In the genomic region with DNA sequence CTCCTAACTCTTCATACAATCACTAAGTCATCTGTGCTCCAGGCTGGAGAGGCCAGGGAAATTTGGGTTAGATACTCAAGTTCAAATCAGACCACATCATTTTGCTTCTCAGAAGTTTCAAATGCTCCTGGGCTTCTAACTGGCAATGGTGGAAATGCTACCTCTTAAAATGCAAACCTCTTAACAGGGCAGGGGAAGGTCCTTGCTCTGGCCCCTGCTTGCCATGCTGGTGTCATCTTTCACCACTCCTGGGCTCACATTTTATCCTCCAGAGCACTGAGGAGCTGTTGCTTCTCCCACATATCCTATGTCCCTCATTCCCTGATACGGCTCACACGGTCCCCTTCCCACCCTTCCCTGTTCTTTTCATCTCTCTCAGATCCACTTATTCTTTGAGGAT, we compare ENCODE assay signal across 20 cellular contexts. TPM values are rescaled to one million over a fixed set of nuclear protein-coding genes. Genes with fewer than 3 reads are reported as not detected.
DNase-seq lines count a peak whose midpoint lies in the region; ATAC-seq and TF ChIP-seq lines count a peak whose summit lies in the region.
"Had no signal": no experiment of that assay in that cellular context is flagged by ENCODE, and none has a peak within 500 bp of the region (broad histone marks: within the 10 kb centered on the region; RNA-seq: fewer than 3 reads in every experiment).

No MANE protein-coding gene starts in this region.

- TF ChIP-seq CTCF in IMR-90 (conservative IDR thresholded peaks at IDR 0.05; ENCODE audit: low read depth, low read length) (no peak), tibial nerve (IDR thresholded peaks at IDR 0.05) (no peak)

- H4K20me1 ChIP-seq in IMR-90 (ENCODE audit: insufficient read depth, low read length): no peaks in the 10 kb centered on the region

- peak; percentile 53 for DNase-seq in activated CD4-positive, alpha-beta T cell treated with anti-CD3 and anti-CD28 coated beads, Interleukin-2, amount 10 ng/mL, durations not matched to agents 24 days and 14 days
- no peak for DNase-seq in activated CD4-positive, alpha-beta T cell treated with anti-CD3 and anti-CD28 coated beads, Interleukin-2, amount 50 U/mL, for 1 hour
- DNase-seq in IMR-90 (no peak), iPS-NIHi7 (ENCODE audit: extremely low spot score) (peak; percentile 31), immature natural killer cell (no peak), tibial nerve (ENCODE audit: low spot score in 2 of 2) (no peak)
- DNase-seq: BE2C; DMS79; MG63; NCI-H1417; NCI-H1694 treated with DMSO at 0.1 percent for 48 hours; NCI-H2227 treated with DMSO at 0.1 percent for 48 hours; NCI-H510A; NCI-H774; NK-92 treated with Interleukin-12 subunit alpha and Interleukin-12 subunit beta, amount 100 ng/mL, for 24 hours; T-cell had no signal

- H3K36me3 Mint-ChIP-seq in activated CD4-positive, alpha-beta T cell treated with anti-CD3 and anti-CD28 coated beads, Interleukin-2, amount 10 ng/mL, durations not matched to agents 24 days and 14 days (ENCODE audit: low read depth): no peaks in the 10 kb centered on the region
- H3K36me3 Mint-ChIP-seq in immature natural killer cell: no peaks in the 10 kb centered on the region
- H3K36me3 Mint-ChIP-seq: T-cell had no signal

- POLR2A ChIA-PET in IMR-90 (lab: Charles Lee; ENCODE audit: unreplicated experiment): no interaction called here

- H3K27ac ChIP-seq in IMR-90 (ENCODE audit: insufficient read depth, low read length) (no peak overlapping the region), tibial nerve (no peak overlapping the region)
- H3K27ac ChIP-seq: SJCRH30 had no signal

- TF ChIP-seq EP300 in tibial nerve (IDR thresholded peaks at IDR 0.05): no peak

- H4K8ac ChIP-seq in IMR-90 (ENCODE audit: low read depth in 2 of 2, low read length in 2 of 2): peak overlapping the region in 1 of 2 experiments; percentile 26; a peak in 3 of 4 replicates

- 100% methylated on average over 1 of the region's 2 CpGs; no CpG with 5 or more reads in 1 of the 2 experiments for WGBS in IMR-90 (ENCODE audit: extremely low coverage in 2 of 2, insufficient read length in 1 of 2), 2 experiments
- 73 to 80% methylated on average over 2 of the region's 2 CpGs for WGBS in tibial nerve, 2 donors

- peaks cover 30% of the 10 kb centered on the region for H3K4me1 ChIP-seq in IMR-90 (ENCODE audit: control insufficient read depth, insufficient read depth, low read length)
- H3K4me1 ChIP-seq in tibial nerve: peaks cover 0 to 25% (median 3%) of the 10 kb centered on the region in 4 donors
- H3K4me1 ChIP-seq: BE2C, SJCRH30 had no signal

- H3K27me3 ChIP-seq in IMR-90 (ENCODE audit: control insufficient read depth, insufficient read depth, low read length): no peaks in the 10 kb centered on the region
- H3K27me3 ChIP-seq in tibial nerve: no peaks in the 10 kb centered on the region
- H3K27me3 ChIP-seq: BE2C, MG63, SJCRH30 had no signal

- H3K9me3 Mint-ChIP-seq in activated CD4-positive, alpha-beta T cell treated with anti-CD3 and anti-CD28 coated beads, Interleukin-2, amount 10 ng/mL, durations not matched to agents 24 days and 14 days: peaks cover 3% of the 10 kb centered on the region
- no peaks in the 10 kb centered on the region for H3K9me3 Mint-ChIP-seq in immature natural killer cell
- H3K9me3 Mint-ChIP-seq: T-cell had no signal

- peak overlapping the region; percentile 11; the same call in 1 of the 2 replicates for H3K4ac ChIP-seq in IMR-90 (ENCODE audit: low read depth, low read length)

- H3K36me3 ChIP-seq in IMR-90 (ENCODE audit: control insufficient read depth, insufficient read depth, low read length): no peaks in the 10 kb centered on the region
- H3K36me3 ChIP-seq in tibial nerve: no peaks in the 10 kb centered on the region
- H3K36me3 ChIP-seq: BE2C, MG63, SJCRH30 had no signal

- peaks cover 45% of the 10 kb centered on the region for H3K4me1 Mint-ChIP-seq in activated CD4-positive, alpha-beta T cell treated with anti-CD3 and anti-CD28 coated beads, Interleukin-2, amount 10 ng/mL, durations not matched to agents 24 days and 14 days
- peaks cover 0 to 8% of the 10 kb centered on the region in 2 donors for H3K4me1 Mint-ChIP-seq in immature natural killer cell

- H3K9me1 ChIP-seq in IMR-90 (ENCODE audit: insufficient read depth, low read length): peaks cover 15% of the 10 kb centered on the region

- no peak overlapping the region for H2BK5ac ChIP-seq in IMR-90 (ENCODE audit: low read depth, low read length, poor library complexity, severe bottlenecking)

- no peak overlapping the region; the same call in 1 of the 2 replicates for H3K23ac ChIP-seq in IMR-90 (ENCODE audit: low read depth, low read length)

- peak overlapping the region; percentile 26; the same call in 1 of the 2 replicates for H3K18ac ChIP-seq in IMR-90 (ENCODE audit: low read depth, low read length)

- H2BK20ac ChIP-seq in IMR-90 (ENCODE audit: low read depth, low read length): peak overlapping the region; percentile 61

- H2AK5ac ChIP-seq in IMR-90 (ENCODE audit: low read depth, low read length): peak overlapping the region; percentile 63

- no TSS peak for BruUV-seq in IMR-90 (replicated peaks; lab: Mats Ljungman, UMichigan)

- H3K9me3 ChIP-seq in IMR-90 (ENCODE audit: control insufficient read depth, insufficient read depth, low read length) (no peaks in the 10 kb centered on the region), tibial nerve (no peaks in the 10 kb centered on the region)
- H3K9me3 ChIP-seq: BE2C, MG63, SJCRH30 had no signal

- H3K4me3 ChIP-seq in IMR-90 (ENCODE audit: insufficient read depth, low read depth, low read length) (no peak overlapping the region), tibial nerve (no peak overlapping the region)
- H3K4me3 ChIP-seq: MG63, SJCRH30 had no signal

- H2BK120ac ChIP-seq in IMR-90 (ENCODE audit: low read depth, low read length): peak overlapping the region; percentile 42

- peak overlapping the region; percentile 47; the same call in 1 of the 2 replicates for H4K91ac ChIP-seq in IMR-90 (ENCODE audit: insufficient read depth, low read depth, low read length)

- H3K9ac ChIP-seq in IMR-90 (ENCODE audit: low read depth, low read length): no peak overlapping the region

- H3K27me3 Mint-ChIP-seq in activated CD4-positive, alpha-beta T cell treated with anti-CD3 and anti-CD28 coated beads, Interleukin-2, amount 10 ng/mL, durations not matched to agents 24 days and 14 days: peaks cover 7% of the 10 kb centered on the region
- peaks cover 0 to 5% (median 1%) of the 10 kb centered on the region in 3 donors for H3K27me3 Mint-ChIP-seq in immature natural killer cell (ENCODE audit: low read depth in 3 of 3)

- H2BK15ac ChIP-seq in IMR-90 (ENCODE audit: low read depth, low read length): peak overlapping the region; percentile 49; the same call in 2 of the 3 replicates

- H2AK9ac ChIP-seq in IMR-90 (replicated peaks; ENCODE audit: low read depth, low read length, poor library complexity): no peak overlapping the region

- H3K56ac ChIP-seq in IMR-90 (ENCODE audit: extremely low read depth, insufficient read depth, low read length): no peak overlapping the region

- peak overlapping the region; percentile 34 for H2AFZ ChIP-seq in IMR-90 (replicated peaks; ENCODE audit: low read length, poor library complexity)

- H3K14ac ChIP-seq in IMR-90 (replicated peaks; ENCODE audit: low read depth, low read length): peak overlapping the region; percentile 12

- no peak overlapping the region for H3K4me3 Mint-ChIP-seq in activated CD4-positive, alpha-beta T cell treated with anti-CD3 and anti-CD28 coated beads, Interleukin-2, amount 10 ng/mL, durations not matched to agents 24 days and 14 days
- H3K4me3 Mint-ChIP-seq in immature natural killer cell: no peak overlapping the region
- H3K4me3 Mint-ChIP-seq: T-cell had no signal

- in situ Hi-C loops in IMR-90 (cut with MboI; ENCODE audit: low sequenced_read_pairs): loop anchor here (5.0 kb wide), 2 partner anchors 39 to 46 kb away; no protein-coding TSS in a partner anchor

- no peak overlapping the region for H3K4me2 ChIP-seq in IMR-90 (ENCODE audit: low read depth, low read length)

- H3K79me1 ChIP-seq in IMR-90 (ENCODE audit: low read depth in 1 of 2, low read length in 2 of 2): peaks cover 0 to 12% of the 10 kb centered on the region in 2 experiments; a peak in 2 of 4 replicates

- CTCF ChIA-PET in IMR-90 (lab: Yijun Ruan, JAX): no interaction called here

- TF ChIP-seq RAD21 in IMR-90 (IDR thresholded peaks at IDR 0.05; ENCODE audit: low read length): no peak

- no peak overlapping the region for H4K5ac ChIP-seq in IMR-90 (ENCODE audit: low read depth, low read length)

- intact Hi-C loops in activated CD4-positive, alpha-beta T cell treated with anti-CD3 and anti-CD28 coated beads, Interleukin-2, amount 10 ng/mL, durations not matched to agents 24 days and 14 days (cut with micrococcal nuclease): no loop called here
- intact Hi-C loops in IMR-90 (cut with micrococcal nuclease): no loop called here

- no peak overlapping the region for H3K27ac Mint-ChIP-seq in activated CD4-positive, alpha-beta T cell treated with anti-CD3 and anti-CD28 coated beads, Interleukin-2, amount 10 ng/mL, durations not matched to agents 24 days and 14 days
- H3K27ac Mint-ChIP-seq in immature natural killer cell: no peak overlapping the region
- H3K27ac Mint-ChIP-seq: T-cell had no signal

- no peak for ATAC-seq in IMR-90 (ENCODE audit: low read depth)
- no peak for ATAC-seq in GM21515 (IDR thresholded peaks at IDR 0.05; ENCODE audit: unreplicated experiment)
- ATAC-seq: HCT116, Panc1, T-cell had no signal

- TF ChIP-seq POLR2A in IMR-90 (IDR thresholded peaks at IDR 0.05; ENCODE audit: low read depth, low read length): no peak
- TF ChIP-seq POLR2A in tibial nerve (IDR thresholded peaks at IDR 0.05): no peak

- dilution Hi-C loops in IMR-90 (cut with HindIII; ENCODE audit: low sequenced_read_pairs, unreplicated experiment): no loop called here

TF ChIP-seq in IMR-90, 13 proteins besides CTCF, POLR2A, EP300 and RAD21:
- TF ChIP-seq RCOR1 (IDR thresholded peaks at IDR 0.05; ENCODE audit: insufficient replicate concordance, low read length): no peak
- no peak for TF ChIP-seq MAZ (IDR thresholded peaks at IDR 0.05; ENCODE audit: borderline replicate concordance, low read depth, low read length)
- TF ChIP-seq BHLHE40 (IDR thresholded peaks at IDR 0.05; ENCODE audit: low read depth, low read length): no peak
- TF ChIP-seq MAFK (IDR thresholded peaks at IDR 0.05; ENCODE audit: low read depth, low read length): no peak
TF ChIP-seq in IMR-90: peak in this region for 0.

RNA-seq across cellular contexts. Expression of gene NT5E, which starts 41.8 kb away (rescaled TPM):
- total RNA-seq in activated CD4-positive, alpha-beta T cell treated with anti-CD3 and anti-CD28 coated beads, Interleukin-2, amount 10 ng/mL, durations not matched to agents 24 days and 14 days: 14.8 and 15.2 TPM in 2 replicates
- total RNA-seq in IMR-90 (2012; rRNA removed) (280 and 281 TPM in 2 replicates), tibial nerve (10 to 100 TPM; 23.1 to 32.2 (median 28.6) TPM)
- polyA plus RNA-seq in IMR-90 (2012; rRNA removed) (153 and 178 TPM in 2 replicates), immature natural killer cell (under 1 TPM; 0.12 to 0.80 (median 0.52) TPM)
- polyA plus RNA-seq in IMR-90 (2012; cell fraction: cytosol; rRNA removed): 55.3 and 126 TPM in 2 replicates
- 66.2 and 102 TPM in 2 replicates for polyA plus RNA-seq in IMR-90 (2012; cell fraction: nucleus; rRNA removed; ENCODE audit: low replicate concordance)

Comparison
In these comparisons a context has a peak if more than half of its experiments do, and no peak if none do; other contexts are left out.
1. DNase-seq: peak in activated CD4-positive, alpha-beta T cell treated with anti-CD3 and anti-CD28 coated beads, Interleukin-2, amount 10 ng/mL, durations not matched to agents 24 days and 14 days (single experiment) and iPS-NIHi7 (single experiment); none in activated CD4-positive, alpha-beta T cell treated with anti-CD3 and anti-CD28 coated beads, Interleukin-2, amount 50 U/mL, for 1 hour (single experiment), IMR-90 (single experiment), immature natural killer cell (0 of 3) and tibial nerve (0 of 2).